8 cellular contexts compared by ENCODE assay signal in the genomic region with DNA sequence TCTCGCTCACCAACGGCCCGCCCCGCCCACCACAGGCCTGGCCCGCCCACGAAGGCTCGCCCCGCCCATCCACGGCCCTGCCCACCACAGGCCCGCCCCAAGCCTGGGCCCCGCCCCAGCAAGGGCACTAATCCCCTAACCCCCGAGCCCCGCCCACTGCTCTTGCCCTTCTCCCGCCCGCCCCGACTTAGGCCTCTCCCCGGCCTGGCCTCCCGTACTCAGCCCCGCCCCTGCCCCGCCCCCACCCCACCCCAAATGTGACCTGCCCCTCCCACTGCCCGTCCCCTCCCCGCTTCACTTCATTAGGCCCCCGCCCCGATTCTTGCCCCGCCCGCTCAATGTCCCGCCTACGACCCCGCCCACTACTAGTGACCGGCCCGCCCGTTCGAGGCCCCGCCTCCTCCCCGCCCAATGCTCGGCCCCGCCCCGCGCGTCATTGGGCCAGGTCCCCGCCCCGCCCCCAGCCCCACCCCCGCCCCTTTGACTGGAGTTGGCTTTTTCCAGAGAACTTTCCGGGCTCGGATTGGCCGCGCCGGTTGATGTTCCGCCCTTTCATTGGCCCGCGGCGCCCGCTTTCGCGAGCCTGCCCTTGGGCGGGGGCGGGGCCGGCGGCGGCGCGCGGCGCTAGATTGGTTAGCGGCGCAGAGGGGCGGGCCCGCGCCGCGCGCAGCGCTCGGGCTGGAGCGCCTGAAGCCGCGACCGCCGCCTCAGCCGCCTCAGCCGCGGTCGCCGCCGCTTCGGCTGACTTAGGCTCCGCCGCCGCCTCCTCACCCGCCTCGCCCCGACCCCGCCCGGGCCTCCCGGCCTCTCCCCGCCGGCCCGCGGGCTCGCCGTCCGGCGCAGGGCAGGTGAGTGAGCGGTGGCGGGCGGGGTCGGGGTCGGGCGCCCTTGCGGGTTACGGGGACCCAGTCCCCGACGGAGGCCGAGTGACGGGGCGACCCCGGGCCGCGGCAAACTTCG. TPM values are rescaled to one million over a fixed set of nuclear protein-coding genes. Genes with fewer than 3 reads are reported as not detected.
DNase-seq lines count a peak whose midpoint lies in the region; ATAC-seq and TF ChIP-seq lines count a peak whose summit lies in the region.

A gene (plus strand): TSS at position 705 of the 960 bp plus-strand sequence. CDS start 206,361 bp downstream, outside the sequence.

- peak within 1 kb of the TSS; percentile 49 for H3K27ac Mint-ChIP-seq in activated CD4-positive, alpha-beta memory T cell treated with anti-CD3 and anti-CD28 coated beads for 36 hours

- peak within 1 kb of the TSS; percentile 71 for H3K4me3 Mint-ChIP-seq in activated CD4-positive, alpha-beta memory T cell treated with anti-CD3 and anti-CD28 coated beads for 36 hours

- H3K27me3 ChIP-seq in A673 (replicated peaks; ENCODE audit: insufficient read depth, low read depth, low read length, poor library complexity) (no peaks in the 10 kb centered on the region), dorsolateral prefrontal cortex (peaks cover 0 to 60% (median 9%) of the 10 kb centered on the region in 45 donors), lung (ENCODE audit: control insufficient read depth, insufficient read depth) (peaks cover 2% of the 10 kb centered on the region)

- no peaks in the 10 kb centered on the region for H3K36me3 ChIP-seq in A673 (ENCODE audit: insufficient read depth, low read length, poor library complexity, severe bottlenecking)
- H3K36me3 ChIP-seq in lung (ENCODE audit: control insufficient read depth in 2 of 2, insufficient read depth in 2 of 2, low read length in 2 of 2), result no peaks in the 10 kb centered on the region

- no peaks in the 10 kb centered on the region for H3K36me3 Mint-ChIP-seq in activated CD4-positive, alpha-beta memory T cell treated with anti-CD3 and anti-CD28 coated beads for 36 hours

- peaks cover 25% of the 10 kb centered on the region for H3K4me1 Mint-ChIP-seq in activated CD4-positive, alpha-beta memory T cell treated with anti-CD3 and anti-CD28 coated beads for 36 hours (ENCODE audit: low read depth)

- intact Hi-C loops in A673 (cut with micrococcal nuclease; ENCODE audit: unreplicated experiment) (loop anchor here (5.0 to 10.0 kb wide), 3 partner anchors 86 to 174 kb away; no protein-coding TSS in a partner anchor), dorsolateral prefrontal cortex (cut with DNase I) (loop anchor here in 1 of 2 donors (10.0 kb wide), 1 partner anchor 88 kb away; no protein-coding TSS in a partner anchor)
- intact Hi-C loops in activated CD4-positive, alpha-beta memory T cell treated with anti-CD3 and anti-CD28 coated beads for 36 hours (cut with micrococcal nuclease), result loop anchor here (1.0 to 10.0 kb wide), 7 partner anchors 51 to 718 kb away; a partner anchor contains a TSS

- ATAC-seq in GM18867 (IDR thresholded peaks at IDR 0.05; ENCODE audit: unreplicated experiment) (peak; percentile 69), HG03196 (IDR thresholded peaks at IDR 0.05; ENCODE audit: unreplicated experiment) (peak; percentile 58), lung (ENCODE audit: insufficient read depth, low FRiP score) (peak; percentile 89)

- DNase-seq in A673 (ENCODE audit: low spot score) (peak; percentile 98), NCI-H510A treated with DMSO at 0.1 percent for 48 hours (lab: John Stamatoyannopoulos, UW) (peak; percentile 93), dorsolateral prefrontal cortex (peak; percentile 92 to 98 (median 94)), lung (ENCODE audit: low spot score) (peak; percentile 99)
- peak; percentile 98 for DNase-seq in activated CD4-positive, alpha-beta memory T cell treated with anti-CD3 and anti-CD28 coated beads for 36 hours
- peak; percentile 95 to 100 for DNase-seq in stimulated activated CD4-positive, alpha-beta T cell treated with anti-CD3 and anti-CD28 coated beads, Interleukin-4, amount 100 ng/mL, for 48 hours (ENCODE audit: low read depth in 2 of 2)

- TF ChIP-seq CTCF in A673 (conservative IDR thresholded peaks at IDR 0.05; ENCODE audit: low read depth, low read length), result no peak
- TF ChIP-seq CTCF in dorsolateral prefrontal cortex (IDR thresholded peaks at IDR 0.05 in 54 of 56, conservative IDR thresholded peaks at IDR 0.05 in 2 of 56; ENCODE audit: low read depth in 1 of 56, partially characterized antibody in 56 of 56), result no peak
- no peak for TF ChIP-seq CTCF in lung (IDR thresholded peaks at IDR 0.05; ENCODE audit: control extremely low read depth, extremely low read depth)

- peak within 1 kb of the TSS; percentile 54 for H3K4me3 ChIP-seq in A673 (ENCODE audit: low read depth, low read length, poor library complexity, severe bottlenecking)
- H3K4me3 ChIP-seq in dorsolateral prefrontal cortex, result peak within 1 kb of the TSS in 57 of 59 donors; percentile 31 to 74 (median 51)
- peak within 1 kb of the TSS; percentile 19 for H3K4me3 ChIP-seq in lung

- POLR2A ChIA-PET in A673 (lab: Charles Lee; ENCODE audit: low non-redundant PET), result no interaction called here
- POLR2A ChIA-PET in activated CD4-positive, alpha-beta memory T cell treated with anti-CD3 and anti-CD28 coated beads for 36 hours (lab: Charles Lee), result no interaction called here

- 1 to 2% methylated on average over 42 to 120 of the region's 120 CpGs for WGBS in lung, 2 donors

- peaks cover 18% of the 10 kb centered on the region for H3K27me3 Mint-ChIP-seq in activated CD4-positive, alpha-beta memory T cell treated with anti-CD3 and anti-CD28 coated beads for 36 hours

- H3K4me1 ChIP-seq in A673 (ENCODE audit: insufficient read depth, low read length, poor library complexity, severe bottlenecking), result peaks cover 37% of the 10 kb centered on the region
- H3K4me1 ChIP-seq in lung (ENCODE audit: control insufficient read depth in 2 of 2, insufficient read depth in 2 of 2, low read length in 2 of 2), result peaks cover 5 to 6% of the 10 kb centered on the region in 2 donors

- H3K27ac ChIP-seq in A673 (ENCODE audit: low read depth, low read length, poor library complexity, severe bottlenecking) (peak within 1 kb of the TSS; percentile 80), dorsolateral prefrontal cortex (peak within 1 kb of the TSS in 21 of 59 donors; percentile 24 to 82 (median 64)), lung (ENCODE audit: low read depth in 1 of 2, low read length in 1 of 2) (no peak within 1 kb of the TSS)

- no TSS peak for BruUV-seq in A673 (replicated peaks; lab: Mats Ljungman, UMichigan)

- H3K9me3 Mint-ChIP-seq in activated CD4-positive, alpha-beta memory T cell treated with anti-CD3 and anti-CD28 coated beads for 36 hours, result no peaks in the 10 kb centered on the region

- H3K9me3 ChIP-seq in A673 (ENCODE audit: low read depth, low read length, poor library complexity, severe bottlenecking) (no peaks in the 10 kb centered on the region), lung (ENCODE audit: control insufficient read depth in 2 of 2, insufficient read depth in 1 of 2, low read length in 1 of 2) (peaks cover 0 to 2% of the 10 kb centered on the region in 2 donors)

- CTCF ChIA-PET in A673 (lab: Charles Lee), result no interaction called here
- CTCF ChIA-PET in activated CD4-positive, alpha-beta memory T cell treated with anti-CD3 and anti-CD28 coated beads for 36 hours (lab: Charles Lee), result no interaction called here

RNA-seq across cellular contexts. Expression of the gene that starts here (rescaled TPM):
- total RNA-seq in A673 (2021), result 22.0 and 25.6 TPM in 2 replicates
- total RNA-seq in activated CD4-positive, alpha-beta memory T cell treated with anti-CD3 and anti-CD28 coated beads for 36 hours, result 1 to 10 TPM; 5.3 to 6.6 TPM
- 10 to 100 TPM; 11.0 to 29.9 (median 17.9) TPM for total RNA-seq in dorsolateral prefrontal cortex
- total RNA-seq in lung, result 1 to 10 TPM; 3.2 to 8.2 TPM
- polyA plus RNA-seq in lung, result 1 to 10 TPM; 1.6 to 3.0 TPM
